Comparison of ENCODE assay signal across 9 cellular contexts in the genomic region with DNA sequence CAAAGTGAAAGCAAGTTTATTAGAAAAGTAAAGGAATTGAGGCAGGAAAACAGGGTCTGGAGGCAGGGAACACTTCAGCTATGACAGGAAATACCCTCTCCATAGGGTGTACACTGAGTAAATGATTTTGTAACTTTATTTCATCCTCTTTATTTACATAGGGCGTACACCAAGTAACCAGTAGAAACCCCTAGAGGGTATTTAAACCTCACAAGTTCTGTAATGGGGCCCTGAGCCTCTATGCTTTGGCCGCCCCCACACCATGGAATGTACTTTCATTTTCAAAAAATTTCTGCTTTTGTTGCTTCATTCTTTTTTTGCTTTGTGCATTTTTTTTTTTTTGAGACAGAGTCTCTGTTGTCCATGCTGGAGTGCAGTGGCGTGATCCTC. TPM values are rescaled to one million over a fixed set of nuclear protein-coding genes. Genes with fewer than 3 reads are reported as not detected.
DNase-seq lines count a peak whose midpoint lies in the region; ATAC-seq and TF ChIP-seq lines count a peak whose summit lies in the region.
"Had no signal": no experiment of that assay in that cellular context is flagged by ENCODE, and none has a peak within 500 bp of the region (broad histone marks: within the 10 kb centered on the region; RNA-seq: fewer than 3 reads in every experiment).

No MANE protein-coding gene starts in this region.

- H3K9ac ChIP-seq in HUES64 (ENCODE audit: low read depth, low read length) (no peak overlapping the region), muscle layer of colon (ENCODE audit: low read length) (no peak overlapping the region)

- H3K4me3 ChIP-seq in AG09309 (ENCODE audit: control insufficient read depth, low read depth, low read length): peak overlapping the region; percentile 98
- peak overlapping the region; percentile 93; the same call in 1 of the 2 replicates for H3K4me3 ChIP-seq in HUES64 (ENCODE audit: low read length)
- H3K4me3 ChIP-seq in astrocyte of the spinal cord (ENCODE audit: low read depth, low read length): peak overlapping the region; percentile 91
- peak overlapping the region in 1 of 2 donors; percentile 73 for H3K4me3 ChIP-seq in muscle layer of colon (ENCODE audit: low read depth in 1 of 2, low read length in 2 of 2)

- H3K27me3 ChIP-seq in HUES64 (ENCODE audit: insufficient read depth, low read length) (no peaks in the 10 kb centered on the region), muscle layer of colon (ENCODE audit: control insufficient read depth in 1 of 2, insufficient read depth in 2 of 2, low read length in 2 of 2) (no peaks in the 10 kb centered on the region)

- ATAC-seq in GM19328 (IDR thresholded peaks at IDR 0.05; ENCODE audit: unreplicated experiment): no peak

- H3K4me1 ChIP-seq in HUES64 (ENCODE audit: insufficient read depth, low read length): peaks cover 14% of the 10 kb centered on the region
- H3K4me1 ChIP-seq in muscle layer of colon (ENCODE audit: insufficient read depth, low read length): peaks cover 17% of the 10 kb centered on the region

- in situ Hi-C loops in astrocyte of the spinal cord (cut with HindIII; ENCODE audit: low sequenced_read_pairs): no loop called here

- H3K27ac ChIP-seq in HUES64 (ENCODE audit: low read depth, low read length) (no peak overlapping the region), muscle layer of colon (ENCODE audit: low read depth, low read length) (peak overlapping the region; percentile 93)

- H3K36me3 ChIP-seq in HUES64 (ENCODE audit: insufficient read depth, low read length) (peaks cover 5% of the 10 kb centered on the region), muscle layer of colon (ENCODE audit: insufficient read depth, low read length) (peaks cover 7% of the 10 kb centered on the region)

- TF ChIP-seq CTCF in AG09309 (IDR thresholded peaks at IDR 0.05; ENCODE audit: control insufficient read depth, insufficient read depth, low read depth, low read length, missing control alignments) (no peak), astrocyte of the spinal cord (IDR thresholded peaks at IDR 0.05; ENCODE audit: low read depth, low read length) (no peak)

- WGBS in HUES64: 94% methylated on average over 3 of the region's 3 CpGs

- DNase-seq in AG09309 (ENCODE audit: low read depth): no peak
- peak; percentile 84 for DNase-seq in astrocyte of the spinal cord (ENCODE audit: low read depth, low spot score)
- DNase-seq in NCI-H1092 treated with DMSO at 0.1 percent for 48 hours (lab: John Stamatoyannopoulos, UW): no peak
- DNase-seq in islet precursor cell: no peak
- DNase-seq in NCI-H2227 (lab: John Stamatoyannopoulos, UW; ENCODE audit: unreplicated experiment): no peak
- DNase-seq: activated CD8-positive, alpha-beta memory T cell treated with anti-CD3 and anti-CD28 coated beads, Interleukin-2, amount 50 U/mL, for 4 hours had no signal

- H3K9me3 ChIP-seq in HUES64 (ENCODE audit: insufficient read depth, low read depth, low read length) (no peaks in the 10 kb centered on the region), muscle layer of colon (ENCODE audit: low read length) (no peaks in the 10 kb centered on the region)

RNA-seq across cellular contexts. Expression of a gene that starts 1.4 kb away (rescaled TPM):
- polyA plus RNA-seq in HUES64 (2013, experiment 1 of 2): 39.5 TPM
- polyA plus RNA-seq in HUES64 (2013, experiment 2 of 2): 35.7 TPM

RNA-seq across cellular contexts. Expression of a gene that starts 15.3 kb away (rescaled TPM):
- 0.85 TPM for polyA plus RNA-seq in HUES64 (2013, experiment 1 of 2)
- 0.89 TPM for polyA plus RNA-seq in HUES64 (2013, experiment 2 of 2)

RNA-seq across cellular contexts. Expression of a gene that starts 40.8 kb away (rescaled TPM):
- polyA plus RNA-seq in HUES64 (2013, experiment 1 of 2): 5.4 TPM
- polyA plus RNA-seq in HUES64 (2013, experiment 2 of 2): 5.5 TPM
